In genomic region chr19:6221878-6222746, GRCh38 we compare ENCODE assay signal across 30 cellular contexts. TPM values are rescaled to one million over a fixed set of nuclear protein-coding genes. Genes with fewer than 3 reads are reported as not detected.
DNase-seq lines count a peak whose midpoint lies in the region; ATAC-seq and TF ChIP-seq lines count a peak whose summit lies in the region.
"Had no signal": no experiment of that assay in that cellular context is flagged by ENCODE, and none has a peak within 500 bp of the region (broad histone marks: within the 10 kb centered on the region; RNA-seq: fewer than 3 reads in every experiment).

No MANE protein-coding gene starts in this region.

- TF ChIP-seq CTCF in cardiac muscle cell (IDR thresholded peaks at IDR 0.05; ENCODE audit: low read depth, low read length) (no peak), RWPE1 (conservative IDR thresholded peaks at IDR 0.05; ENCODE audit: low read depth) (no peak), upper lobe of left lung (IDR thresholded peaks at IDR 0.05) (no peak), sigmoid colon (IDR thresholded peaks at IDR 0.05) (no peak), natural killer cell (IDR thresholded peaks at IDR 0.05) (no peak)

- no peak overlapping the region for H3K18ac ChIP-seq in neuronal stem cell (ENCODE audit: low read length)

- H3K9me3 Mint-ChIP-seq in natural killer cell: no peaks in the 10 kb centered on the region
- H3K9me3 Mint-ChIP-seq: activated CD4-positive, alpha-beta memory T cell treated with anti-CD3 and anti-CD28 coated beads for 36 hours; endodermal cell; naive thymus-derived CD8-positive, alpha-beta T cell; T-helper 1 cell treated with Interleukin-12 subunit alpha and Interleukin-12 subunit beta and Interleukin-4 antibody, amounts not matched to agents 30 μg/mL and 1 μg/mL, for 36 hours had no signal

- intact Hi-C loops in cardiac septum (cut with DNase I) (no loop called here), sigmoid colon (cut with DNase I) (no loop called here), natural killer cell (cut with micrococcal nuclease) (no loop called here)

- H3K4me3 Mint-ChIP-seq in natural killer cell: no peak overlapping the region
- H3K4me3 Mint-ChIP-seq: activated CD4-positive, alpha-beta memory T cell treated with anti-CD3 and anti-CD28 coated beads for 36 hours; B cell; endodermal cell; naive thymus-derived CD8-positive, alpha-beta T cell; T-helper 1 cell treated with Interleukin-12 subunit alpha and Interleukin-12 subunit beta and Interleukin-4 antibody, amounts not matched to agents 30 μg/mL and 1 μg/mL, for 36 hours had no signal

- CTCF ChIA-PET in RWPE1 (lab: Yijun Ruan, JAX): interaction anchor here (0.6 to 1.6 kb wide), 2 partner anchors 14 to 36 kb away, joined by 4 to 5 read pairs; no protein-coding TSS in a partner anchor

- POLR2A ChIA-PET in RWPE1 (lab: Yijun Ruan, JAX; ENCODE audit: low non-redundant PET): no interaction called here

- no peaks in the 10 kb centered on the region for H3K27me3 ChIP-seq in cardiac muscle cell
- H3K27me3 ChIP-seq in neuronal stem cell (ENCODE audit: control insufficient read depth in 3 of 3, insufficient read depth in 3 of 3, low read depth in 1 of 3, low read length in 3 of 3): no peaks in the 10 kb centered on the region
- H3K27me3 ChIP-seq in upper lobe of left lung: no peaks in the 10 kb centered on the region
- no peaks in the 10 kb centered on the region for H3K27me3 ChIP-seq in sigmoid colon
- H3K27me3 ChIP-seq: vagina had no signal

- peaks cover 18% of the 10 kb centered on the region for H3K4me1 ChIP-seq in cardiac muscle cell (ENCODE audit: low read depth)
- peaks cover 16 to 17% of the 10 kb centered on the region in 2 donors for H3K4me1 ChIP-seq in neuronal stem cell (ENCODE audit: control insufficient read depth in 2 of 2, insufficient read depth in 1 of 2, low read depth in 1 of 2, low read length in 2 of 2)
- peaks cover 43 to 65% (median 52%) of the 10 kb centered on the region in 4 donors for H3K4me1 ChIP-seq in upper lobe of left lung
- peaks cover 0 to 40% (median 31%) of the 10 kb centered on the region in 4 donors for H3K4me1 ChIP-seq in sigmoid colon
- H3K4me1 ChIP-seq: A549 had no signal

- H2AK5ac ChIP-seq in neuronal stem cell (ENCODE audit: low read depth, low read length): no peak overlapping the region

- H3K27ac Mint-ChIP-seq in natural killer cell: no peak overlapping the region
- H3K27ac Mint-ChIP-seq: activated CD4-positive, alpha-beta memory T cell treated with anti-CD3 and anti-CD28 coated beads for 36 hours; B cell; endodermal cell; naive thymus-derived CD8-positive, alpha-beta T cell; T-helper 1 cell treated with Interleukin-12 subunit alpha and Interleukin-12 subunit beta and Interleukin-4 antibody, amounts not matched to agents 30 μg/mL and 1 μg/mL, for 36 hours had no signal

- H4K8ac ChIP-seq in neuronal stem cell (ENCODE audit: low read depth, low read length): no peak overlapping the region

- no peaks in the 10 kb centered on the region for H3K36me3 Mint-ChIP-seq in natural killer cell

- H4K91ac ChIP-seq in neuronal stem cell (ENCODE audit: low read depth, low read length, poor library complexity): no peak overlapping the region

- no peak overlapping the region for H2BK15ac ChIP-seq in neuronal stem cell (ENCODE audit: low read length)

- H3K4ac ChIP-seq in neuronal stem cell (ENCODE audit: low read length): no peak overlapping the region

- peaks cover 0 to 5% of the 10 kb centered on the region in 2 donors for H3K4me1 Mint-ChIP-seq in natural killer cell

- no peak overlapping the region for H2AFZ ChIP-seq in neuronal stem cell (ENCODE audit: low read length)

- DNase-seq in cardiac muscle cell (ENCODE audit: low read depth in 1 of 2, low spot score in 1 of 2) (no peak), cardiac septum (ENCODE audit: low spot score) (no peak), RWPE1 (ENCODE audit: low spot score) (no peak), neuronal stem cell (ENCODE audit: low spot score) (no peak), upper lobe of left lung (peak in 1 of 2 donors; percentile 70), sigmoid colon (no peak), natural killer cell (no peak), ureter (ENCODE audit: low spot score) (no peak)
- DNase-seq: activated CD4-positive, alpha-beta memory T cell treated with anti-CD3 and anti-CD28 coated beads for 36 hours; activated CD4-positive, alpha-beta T cell treated with anti-CD3 and anti-CD28 coated beads for 1 hour; activated naive CD4-positive, alpha-beta T cell; DMS153; endodermal cell; head of caudate nucleus; islet precursor cell; Kasumi-1; naive thymus-derived CD8-positive, alpha-beta T cell; NCI-H2107; NCI-H82; stimulated activated CD4-positive, alpha-beta T cell treated with anti-CD3 and anti-CD28 coated beads, Interleukin-1b, Interleukin-23, amount 100 ng/mL, for 48 hours; stimulated activated naive CD4-positive, alpha-beta T cell treated with Interleukin-2 at 50 U/mL for 16 hours had no signal

- H3K36me3 ChIP-seq in cardiac muscle cell: peaks cover 13% of the 10 kb centered on the region
- peaks cover 28 to 80% of the 10 kb centered on the region in 2 donors for H3K36me3 ChIP-seq in neuronal stem cell (replicated peaks in 1 of 2; ENCODE audit: control insufficient read depth in 2 of 2, insufficient read depth in 2 of 2, low read length in 2 of 2)
- peaks cover 4 to 76% (median 52%) of the 10 kb centered on the region in 4 donors for H3K36me3 ChIP-seq in upper lobe of left lung
- peaks cover 7 to 62% (median 12%) of the 10 kb centered on the region in 4 donors for H3K36me3 ChIP-seq in sigmoid colon

- no peaks in the 10 kb centered on the region for H3K27me3 Mint-ChIP-seq in natural killer cell (ENCODE audit: low read depth in 2 of 2)
- H3K27me3 Mint-ChIP-seq: activated CD4-positive, alpha-beta memory T cell treated with anti-CD3 and anti-CD28 coated beads for 36 hours; B cell; naive thymus-derived CD8-positive, alpha-beta T cell had no signal

- no peak for TF ChIP-seq EP300 in upper lobe of left lung (IDR thresholded peaks at IDR 0.05)
- TF ChIP-seq EP300 in sigmoid colon (IDR thresholded peaks at IDR 0.05): no peak

- peak overlapping the region; percentile 55 for H3K23ac ChIP-seq in neuronal stem cell (ENCODE audit: low read depth, low read length, poor library complexity)

- H3K9me3 ChIP-seq in cardiac muscle cell (ENCODE audit: low read depth) (no peaks in the 10 kb centered on the region), neuronal stem cell (replicated peaks in 1 of 2; ENCODE audit: control insufficient read depth in 2 of 2, insufficient read depth in 1 of 2, low read depth in 1 of 2, low read length in 2 of 2) (no peaks in the 10 kb centered on the region), upper lobe of left lung (no peaks in the 10 kb centered on the region), sigmoid colon (no peaks in the 10 kb centered on the region)
- H3K9me3 ChIP-seq: A549, HAP-1, vagina had no signal

- TF ChIP-seq POLR2A in upper lobe of left lung (IDR thresholded peaks at IDR 0.05): no peak
- TF ChIP-seq POLR2A in sigmoid colon (IDR thresholded peaks at IDR 0.05): no peak

- H3K9ac ChIP-seq in neuronal stem cell (ENCODE audit: low read depth, low read length, poor library complexity): no peak overlapping the region

- WGBS in neuronal stem cell (ENCODE audit: extremely low coverage in 2 of 2, insufficient read length in 2 of 2, insufficient replicate concordance in 1 of 2), 2 donors: no CpG with 5 or more reads among the region's 40 CpGs
- WGBS in upper lobe of left lung, 2 donors: 93 to 94% methylated on average over 19 to 33 of the region's 40 CpGs
- 90 to 93% methylated on average over 40 of the region's 40 CpGs for WGBS in sigmoid colon, 2 donors

- ATAC-seq in upper lobe of left lung (ENCODE audit: low FRiP score in 2 of 2) (no peak), natural killer cell (no peak)
- ATAC-seq: A549; HepG2; naive thymus-derived CD8-positive, alpha-beta T cell had no signal

- H2BK12ac ChIP-seq in neuronal stem cell (ENCODE audit: low read length): no peak overlapping the region

- no peak overlapping the region for H2BK120ac ChIP-seq in neuronal stem cell (ENCODE audit: low read depth, low read length)

- H3K4me2 ChIP-seq in neuronal stem cell (ENCODE audit: insufficient read depth, low read length, poor library complexity, severe bottlenecking): no peak overlapping the region
- H3K4me2 ChIP-seq: A549, smooth muscle cell had no signal

- peaks cover 33% of the 10 kb centered on the region for H3K79me1 ChIP-seq in neuronal stem cell (ENCODE audit: low read depth, low read length)

- H2BK5ac ChIP-seq in neuronal stem cell (ENCODE audit: low read length): no peak overlapping the region

- H3K4me3 ChIP-seq in cardiac muscle cell (no peak overlapping the region), neuronal stem cell (ENCODE audit: low read length in 2 of 2) (no peak overlapping the region), upper lobe of left lung (no peak overlapping the region), sigmoid colon (no peak overlapping the region)
- H3K4me3 ChIP-seq: A549, HAP-1, lung, SK-N-MC, smooth muscle cell, vagina had no signal

- H3K27ac ChIP-seq in cardiac muscle cell (peak overlapping the region; percentile 34), RWPE1 (peak overlapping the region; percentile 91), neuronal stem cell (replicated peaks; ENCODE audit: low read length) (no peak overlapping the region), upper lobe of left lung (peak overlapping the region in 3 of 4 donors; percentile 63 to 75 (median 74)), sigmoid colon (peak overlapping the region in 1 of 4 donors; percentile 3)
- H3K27ac ChIP-seq: A549, SK-N-MC had no signal

- H3K14ac ChIP-seq in neuronal stem cell (ENCODE audit: low read length): no peak overlapping the region

RNA-seq across cellular contexts. Expression of gene MLLT1, which starts 57.7 kb away (rescaled TPM):
- total RNA-seq in cardiac muscle cell (46.9 and 54.1 TPM in 2 replicates), cardiac septum (30.6 TPM), upper lobe of left lung (10 to 100 TPM; 22.1 to 98.9 (median 49.3) TPM), sigmoid colon (10 to 100 TPM; 12.5 to 20.8 (median 17.6) TPM), natural killer cell (10 to 100 TPM; 30.2 to 43.8 (median 36.6) TPM), ureter (68.3 TPM)
- polyA plus RNA-seq in cardiac muscle cell (25.7 and 31.1 TPM in 2 replicates), sigmoid colon (10 to 100 TPM in 2 of 3 donors, 1 to 10 TPM in 1; 9.9 to 25.5 (median 15.0) TPM)
- polyA plus RNA-seq in neuronal stem cell (2013, experiment 1 of 2): 43.3 TPM
- 43.5 TPM for polyA plus RNA-seq in neuronal stem cell (2013, experiment 2 of 2)
